8 cellular contexts compared by ENCODE assay signal in genomic region chr14:81625343-81625742, GRCh38.
DNase-seq lines count a peak whose midpoint lies in the region; ATAC-seq and TF ChIP-seq lines count a peak whose summit lies in the region.

No MANE protein-coding gene starts in this region.

- no peak overlapping the region for H3K9ac ChIP-seq in neural progenitor cell

- H3K27me3 ChIP-seq in neural progenitor cell = no peaks in the 10 kb centered on the region

- no peak overlapping the region for H3K4me3 ChIP-seq in neural progenitor cell

- H3K4me1 Mint-ChIP-seq in neural progenitor cell = peaks cover 3% of the 10 kb centered on the region

- H4K20me1 ChIP-seq in neural progenitor cell (ENCODE audit: low read depth) = no peaks in the 10 kb centered on the region

- no peaks in the 10 kb centered on the region for H3K36me3 Mint-ChIP-seq in neural progenitor cell

- H3K9me3 ChIP-seq in neural progenitor cell (ENCODE audit: low read depth) = no peaks in the 10 kb centered on the region

- no peaks in the 10 kb centered on the region for H3K9me3 Mint-ChIP-seq in neural progenitor cell

- in situ Hi-C loops in T47D (cut with HindIII; ENCODE audit: low pct_unique_long_range_greater_than_20kb, low sequenced_read_pairs) = no loop called here

- H3K27ac ChIP-seq in neural progenitor cell = no peak overlapping the region

- no peaks in the 10 kb centered on the region for H3F3A ChIP-seq in neural progenitor cell (ENCODE audit: low read depth)

- H3K4me1 ChIP-seq in neural progenitor cell = no peaks in the 10 kb centered on the region

- H3K36me3 ChIP-seq in neural progenitor cell = no peaks in the 10 kb centered on the region

- no peak overlapping the region for H3K27ac Mint-ChIP-seq in neural progenitor cell

- peak; percentile 79 for TF ChIP-seq CTCF in neural progenitor cell (IDR thresholded peaks at IDR 0.05)

- peaks cover 5% of the 10 kb centered on the region for H3K27me3 Mint-ChIP-seq in neural progenitor cell (ENCODE audit: insufficient read depth, low read depth)

- H3K4me2 ChIP-seq in neural progenitor cell = no peak overlapping the region

- no peaks in the 10 kb centered on the region for H3K79me2 ChIP-seq in neural progenitor cell (ENCODE audit: low read depth)

- DNase-seq in AG08395 (ENCODE audit: low spot score) = peak; percentile 4
- DNase-seq in HCEC 1CT = peak; percentile 12
- peak; percentile 30 for DNase-seq in NCI-H345 treated with DMSO at 0.1 percent for 48 hours (lab: John Stamatoyannopoulos, UW; ENCODE audit: unreplicated experiment)
- peak; percentile 42 to 72 for DNase-seq in T47D (ENCODE audit: low read depth in 1 of 2, low spot score in 1 of 2)
- peak; percentile 57 for DNase-seq in neural progenitor cell (ENCODE audit: low spot score)
- no peak for DNase-seq in stimulated activated CD4-positive, alpha-beta T cell treated with anti-CD3 and anti-CD28 coated beads, Interleukin-4, amount 100 ng/mL, for 1 hour
- DNase-seq in GDM1 (lab: John Stamatoyannopoulos, UW) = no peak

- ATAC-seq in GM21529 (IDR thresholded peaks at IDR 0.05; ENCODE audit: unreplicated experiment) = no peak

- H3K4me3 Mint-ChIP-seq in neural progenitor cell = no peak overlapping the region

- H2AFZ ChIP-seq in neural progenitor cell (replicated peaks) = no peak overlapping the region

Comparison
In these comparisons a context has a peak if more than half of its experiments do, and no peak if none do; other contexts are left out.
1. DNase-seq: peak in AG08395 (single experiment), HCEC 1CT (single experiment), NCI-H345 treated with DMSO at 0.1 percent for 48 hours (single experiment), T47D (2 of 2) and neural progenitor cell (single experiment); none in stimulated activated CD4-positive, alpha-beta T cell treated with anti-CD3 and anti-CD28 coated beads, Interleukin-4, amount 100 ng/mL, for 1 hour (single experiment) and GDM1 (single experiment).